ENCODE assay signal across 8 cellular contexts in the genomic region with DNA sequence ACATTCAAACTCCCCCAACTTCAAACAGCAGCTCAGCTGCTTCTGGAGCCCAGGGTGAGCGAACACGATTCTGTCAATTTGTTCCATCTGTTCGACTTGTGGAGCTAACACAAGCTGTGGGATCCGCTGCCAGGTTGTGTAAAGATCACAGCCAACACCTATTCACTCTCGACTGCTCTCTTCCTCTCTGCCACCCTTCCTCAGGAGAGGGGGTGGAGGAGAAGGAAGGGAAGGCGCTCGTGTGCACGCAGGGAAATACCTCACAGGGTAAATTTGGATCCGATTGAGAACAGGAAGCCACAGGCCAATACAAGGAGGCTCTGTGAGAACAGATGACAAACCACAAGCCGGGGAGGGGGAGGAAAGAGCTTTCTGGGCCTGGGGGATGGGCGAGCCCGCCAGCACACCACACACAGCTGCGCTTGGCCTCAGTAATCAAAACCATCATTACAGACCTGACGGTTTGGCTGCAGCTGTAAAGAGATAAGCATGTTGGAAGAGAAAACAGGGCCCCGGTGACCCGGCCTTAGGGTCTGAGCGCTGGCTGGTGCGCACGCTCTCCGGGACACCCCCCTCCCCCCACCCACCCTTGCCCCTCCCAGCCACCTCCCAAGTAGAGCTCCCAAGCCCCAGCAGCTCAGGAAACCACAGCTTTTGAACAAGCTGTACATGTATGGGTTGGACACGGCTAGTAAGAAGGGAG. TPM values are rescaled to one million over a fixed set of nuclear protein-coding genes. Genes with fewer than 3 reads are reported as not detected.
DNase-seq lines count a peak whose midpoint lies in the region; ATAC-seq and TF ChIP-seq lines count a peak whose summit lies in the region.

No MANE protein-coding gene starts in this region.

- no peak for TF ChIP-seq CTCF in adrenal gland (IDR thresholded peaks at IDR 0.05)

- WGBS in adrenal gland, 4 donors: 40 to 53% (median 45%) methylated on average over 15 to 21 of the region's 21 CpGs

- peaks cover 0 to 16% of the 10 kb centered on the region in 2 donors for H3K36me3 ChIP-seq in adrenal gland (replicated peaks in 1 of 2)

- ATAC-seq in GM21737 (IDR thresholded peaks at IDR 0.05; ENCODE audit: unreplicated experiment): peak; percentile 93

- H3K27ac ChIP-seq in adrenal gland (peak overlapping the region in 2 of 5 donors; percentile 48 to 68), skin epidermis (peak overlapping the region in 16 of 21 experiments; percentile 3 to 79 (median 40))

- no peaks in the 10 kb centered on the region for H3K9me3 ChIP-seq in adrenal gland (replicated peaks in 1 of 3)

- intact Hi-C loops in adrenal gland (cut with DNase I): no loop called here

- no peak overlapping the region for H3K4me3 ChIP-seq in adrenal gland
- H3K4me3 ChIP-seq in skin epidermis: peak overlapping the region in 6 of 7 experiments; percentile 10 to 25 (median 12)

- TF ChIP-seq POLR2A in adrenal gland (IDR thresholded peaks at IDR 0.05): no peak

- no peaks in the 10 kb centered on the region for H3K27me3 ChIP-seq in adrenal gland

- DNase-seq in ELR (ENCODE audit: low read depth) (peak; percentile 42), LHCN-M2 (ENCODE audit: low read depth) (peak; percentile 90), T-helper 1 cell (peak; percentile 49 to 86 (median 66)), adrenal gland (peak; percentile 35 to 87 (median 55)), hepatic stellate cell (ENCODE audit: low spot score) (peak; percentile 92), NCI-H128 (lab: John Stamatoyannopoulos, UW; ENCODE audit: unreplicated experiment) (no peak)

- H3K4me1 ChIP-seq in adrenal gland (replicated peaks in 1 of 2): peaks cover 0 to 36% of the 10 kb centered on the region in 2 donors

RNA-seq across cellular contexts. Expression of a gene that starts 54.2 kb away (rescaled TPM):
- total RNA-seq in LHCN-M2 (2014; rRNA removed) (3.6 and 3.8 TPM in 2 replicates), adrenal gland (10 to 100 TPM in 6 of 8 donors, 1 to 10 TPM in 2; 5.7 to 29.8 (median 13.2) TPM)
- polyA plus RNA-seq in LHCN-M2 (2012): 0.95 TPM
- polyA plus RNA-seq in adrenal gland: 1 to 10 TPM; 2.5 to 6.8 (median 3.7) TPM

Comparison
In these comparisons a context has a peak if more than half of its experiments do, and no peak if none do; other contexts are left out.
1. H3K4me3 ChIP-seq: peak in skin epidermis (6 of 7); none in adrenal gland (0 of 4).